Comparison of ENCODE assay signal across 22 cellular contexts in genomic region chr1:153624965-153625611, GRCh38. TPM values are rescaled to one million over a fixed set of nuclear protein-coding genes. Genes with fewer than 3 reads are reported as not detected.
DNase-seq lines count a peak whose midpoint lies in the region; ATAC-seq and TF ChIP-seq lines count a peak whose summit lies in the region.
"Had no signal": no experiment of that assay in that cellular context is flagged by ENCODE, and none has a peak within 500 bp of the region (broad histone marks: within the 10 kb centered on the region; RNA-seq: fewer than 3 reads in every experiment).

No MANE protein-coding gene starts in this region.

- H4K12ac ChIP-seq in trophoblast cell (ENCODE audit: low read depth, low read length) = no peak overlapping the region

- H3K36me3 Mint-ChIP-seq in glutamatergic neuron (ENCODE audit: unreplicated experiment) = peaks cover 7% of the 10 kb centered on the region
- H3K36me3 Mint-ChIP-seq: CD8-positive, alpha-beta memory T cell; naive B cell; stimulated activated naive B cell treated with anti-CD40 and anti-IgM and Interleukin-4, amounts not matched to agents 10 μg/mL and 1 μg/mL and 100 μg/mL, for 72 hours had no signal

- peaks cover 11% of the 10 kb centered on the region for H3K79me2 ChIP-seq in trophoblast cell (ENCODE audit: control insufficient read depth, insufficient read depth, low read length, poor library complexity)

- H3K4me2 ChIP-seq in BLaER1 = peak overlapping the region; percentile 99
- H3K4me2 ChIP-seq in trophoblast cell (ENCODE audit: low read length) = peak overlapping the region; percentile 28

- peaks cover 19% of the 10 kb centered on the region for H3K79me1 ChIP-seq in trophoblast cell (ENCODE audit: low read length)

- no peak overlapping the region for H2AFZ ChIP-seq in trophoblast cell (ENCODE audit: insufficient read depth, low read length, poor library complexity)

- H3K18ac ChIP-seq in trophoblast cell (ENCODE audit: low read length) = no peak overlapping the region

- H3K27me3 Mint-ChIP-seq in glutamatergic neuron (ENCODE audit: unreplicated experiment) = peaks cover 11% of the 10 kb centered on the region
- H3K27me3 Mint-ChIP-seq: activated CD4-positive, alpha-beta T cell treated with anti-CD3 and anti-CD28 coated beads, Interleukin-2, amount 10 ng/mL, durations not matched to agents 7 days and 5 days; naive B cell had no signal

- ATAC-seq in GM19397 (IDR thresholded peaks at IDR 0.05; ENCODE audit: unreplicated experiment) = no peak
- ATAC-seq: gastroesophageal sphincter; left lung; stimulated activated naive B cell treated with anti-CD40 and anti-IgM and Interleukin-4, amounts not matched to agents 10 μg/mL and 1 μg/mL and 100 μg/mL, for 72 hours had no signal

- peaks cover 2% of the 10 kb centered on the region; the same call in 1 of the 2 replicates for H3K9me3 ChIP-seq in BLaER1
- no peaks in the 10 kb centered on the region for H3K9me3 ChIP-seq in trophoblast cell (ENCODE audit: insufficient read depth, low read depth, low read length)
- H3K9me3 ChIP-seq: gastroesophageal sphincter, left lung, prostate gland had no signal

- DNase-seq in amniotic epithelial cell (ENCODE audit: low read depth) (peak; percentile 26), glutamatergic neuron (no peak), trophoblast cell (no peak), NCI-H1436 (lab: John Stamatoyannopoulos, UW) (no peak), GM19238 (ENCODE audit: insufficient read length, low spot score) (no peak), T-helper 1 cell (no peak)
- DNase-seq: activated CD4-positive, alpha-beta T cell treated with anti-CD3 and anti-CD28 coated beads, Interleukin-2, amount 10 ng/mL, durations not matched to agents 7 days and 5 days; activated CD8-positive, alpha-beta memory T cell treated with anti-CD3 and anti-CD28 coated beads, Interleukin-2, amount 50 U/mL, for 48 hours; anterior cingulate cortex; CD8-positive, alpha-beta memory T cell; cerebellar nuclear complex; H9; naive B cell; NCI-H1930; NCI-H446; stimulated activated naive B cell treated with anti-CD40 and anti-IgM and Interleukin-4, amounts not matched to agents 10 μg/mL and 1 μg/mL and 100 μg/mL, for 72 hours had no signal

- H3K27ac Mint-ChIP-seq in glutamatergic neuron (ENCODE audit: unreplicated experiment) = no peak overlapping the region
- H3K27ac Mint-ChIP-seq: activated CD4-positive, alpha-beta T cell treated with anti-CD3 and anti-CD28 coated beads, Interleukin-2, amount 10 ng/mL, durations not matched to agents 7 days and 5 days; H9; stimulated activated naive B cell treated with anti-CD40 and anti-IgM and Interleukin-4, amounts not matched to agents 10 μg/mL and 1 μg/mL and 100 μg/mL, for 72 hours had no signal

- H4K20me1 ChIP-seq in BLaER1 = no peaks in the 10 kb centered on the region

- no peak overlapping the region for H3K4ac ChIP-seq in trophoblast cell (ENCODE audit: low read depth, low read length)

- no peak overlapping the region for H3K14ac ChIP-seq in trophoblast cell (ENCODE audit: low read length)

- H3K4me3 ChIP-seq in BLaER1 (no peak overlapping the region), trophoblast cell (ENCODE audit: low read depth, low read length) (no peak overlapping the region)
- H3K4me3 ChIP-seq: prostate gland had no signal

- H2BK5ac ChIP-seq in trophoblast cell (ENCODE audit: low read depth, low read length, poor library complexity) = no peak overlapping the region

- H3K23ac ChIP-seq in trophoblast cell (ENCODE audit: low read length) = no peak overlapping the region

- H3K4me3 Mint-ChIP-seq in glutamatergic neuron (ENCODE audit: unreplicated experiment) = peak overlapping the region; percentile 78
- H3K4me3 Mint-ChIP-seq: activated CD4-positive, alpha-beta T cell treated with anti-CD3 and anti-CD28 coated beads, Interleukin-2, amount 10 ng/mL, durations not matched to agents 7 days and 5 days; CD8-positive, alpha-beta memory T cell; stimulated activated naive B cell treated with anti-CD40 and anti-IgM and Interleukin-4, amounts not matched to agents 10 μg/mL and 1 μg/mL and 100 μg/mL, for 72 hours had no signal

- H2AK5ac ChIP-seq in trophoblast cell (ENCODE audit: low read length) = no peak overlapping the region

- no peak overlapping the region for H3K27ac ChIP-seq in BLaER1
- no peak overlapping the region for H3K27ac ChIP-seq in trophoblast cell (ENCODE audit: low read depth, low read length)
- H3K27ac ChIP-seq: left lung, prostate gland had no signal

- H3K4me1 Mint-ChIP-seq in glutamatergic neuron (ENCODE audit: low read depth, unreplicated experiment) = peaks cover 35% of the 10 kb centered on the region
- H3K4me1 Mint-ChIP-seq: activated CD4-positive, alpha-beta T cell treated with anti-CD3 and anti-CD28 coated beads, Interleukin-2, amount 10 ng/mL, durations not matched to agents 7 days and 5 days; CD8-positive, alpha-beta memory T cell had no signal

- H3K36me3 ChIP-seq in BLaER1 = peaks cover 13% of the 10 kb centered on the region
- H3K36me3 ChIP-seq in trophoblast cell (ENCODE audit: control insufficient read depth in 1 of 2, insufficient read depth in 2 of 2, low read length in 2 of 2) = peaks cover 9 to 21% of the 10 kb centered on the region in 2 experiments
- H3K36me3 ChIP-seq: left lung, prostate gland had no signal

- H3K9ac ChIP-seq in BLaER1 = no peak overlapping the region
- H3K9ac ChIP-seq in trophoblast cell (ENCODE audit: low read length) = no peak overlapping the region

- no peak for TF ChIP-seq CTCF in glutamatergic neuron (IDR thresholded peaks at IDR 0.05; ENCODE audit: partially characterized antibody, unreplicated experiment)

- H4K8ac ChIP-seq in trophoblast cell (ENCODE audit: low read depth, low read length) = no peak overlapping the region

- H2BK12ac ChIP-seq in trophoblast cell (ENCODE audit: low read length) = no peak overlapping the region

- no peaks in the 10 kb centered on the region for H3K27me3 ChIP-seq in BLaER1
- H3K27me3 ChIP-seq in trophoblast cell (ENCODE audit: insufficient read depth, low read length) = no peaks in the 10 kb centered on the region
- H3K27me3 ChIP-seq: gastroesophageal sphincter had no signal

- no peak overlapping the region for H4K91ac ChIP-seq in trophoblast cell (ENCODE audit: low read depth, low read length)

- H3K4me1 ChIP-seq in BLaER1 = peaks cover 88% of the 10 kb centered on the region
- peaks cover 25 to 26% of the 10 kb centered on the region in 2 experiments for H3K4me1 ChIP-seq in trophoblast cell (ENCODE audit: control insufficient read depth in 1 of 2, insufficient read depth in 2 of 2, low read length in 2 of 2)

- peaks cover 10% of the 10 kb centered on the region for H3K9me3 Mint-ChIP-seq in glutamatergic neuron (ENCODE audit: unreplicated experiment)
- H3K9me3 Mint-ChIP-seq: activated CD4-positive, alpha-beta T cell treated with anti-CD3 and anti-CD28 coated beads, Interleukin-2, amount 10 ng/mL, durations not matched to agents 7 days and 5 days; CD8-positive, alpha-beta memory T cell; H9; naive B cell; stimulated activated naive B cell treated with anti-CD40 and anti-IgM and Interleukin-4, amounts not matched to agents 10 μg/mL and 1 μg/mL and 100 μg/mL, for 72 hours had no signal

- WGBS in trophoblast cell (ENCODE audit: extremely low coverage, insufficient coverage, insufficient read length) = no CpG with 5 or more reads among the region's 10 CpGs

- H2BK120ac ChIP-seq in trophoblast cell (ENCODE audit: insufficient read depth, low read length, poor library complexity) = no peak overlapping the region

RNA-seq across cellular contexts. Expression of gene S100A13, which starts 2.2 kb away (rescaled TPM):
- total RNA-seq in glutamatergic neuron (ENCODE audit: unreplicated experiment) = 92.8 TPM
- 409 and 437 TPM in 2 replicates for polyA plus RNA-seq in trophoblast cell (2013)

RNA-seq across cellular contexts. Expression of gene S100A1, which starts 3.1 kb away (rescaled TPM):
- 35.4 TPM for total RNA-seq in glutamatergic neuron (ENCODE audit: unreplicated experiment)
- polyA plus RNA-seq in trophoblast cell (2013) = 0.93 and 1.2 TPM in 2 replicates
- total RNA-seq: activated CD4-positive, alpha-beta T cell treated with anti-CD3 and anti-CD28 coated beads, Interleukin-2, amount 10 ng/mL, durations not matched to agents 7 days and 5 days; CD8-positive, alpha-beta memory T cell; H9; ureter had no signal

RNA-seq across cellular contexts. Expression of gene CHTOP, which starts 8.8 kb away (rescaled TPM):
- total RNA-seq in glutamatergic neuron (ENCODE audit: unreplicated experiment) = 84.7 TPM
- polyA plus RNA-seq in trophoblast cell (2013) = 72.8 and 73.0 TPM in 2 replicates

RNA-seq across cellular contexts. Expression of gene S100A14, which starts 9.0 kb away (rescaled TPM):
- not detected for total RNA-seq in glutamatergic neuron (ENCODE audit: unreplicated experiment)
- polyA plus RNA-seq in trophoblast cell (2013) = 20.0 and 21.0 TPM in 2 replicates
- total RNA-seq: activated CD4-positive, alpha-beta T cell treated with anti-CD3 and anti-CD28 coated beads, Interleukin-2, amount 10 ng/mL, durations not matched to agents 7 days and 5 days; CD8-positive, alpha-beta memory T cell had no signal
- polyA plus RNA-seq: CD8-positive, alpha-beta memory T cell had no signal

RNA-seq across cellular contexts. Expression of gene S100A16, which starts 12.2 kb away (rescaled TPM):
- 1.1 TPM for total RNA-seq in glutamatergic neuron (ENCODE audit: unreplicated experiment)
- polyA plus RNA-seq in trophoblast cell (2013) = 48.3 and 48.6 TPM in 2 replicates
- total RNA-seq: activated CD4-positive, alpha-beta T cell treated with anti-CD3 and anti-CD28 coated beads, Interleukin-2, amount 10 ng/mL, durations not matched to agents 7 days and 5 days; CD8-positive, alpha-beta memory T cell had no signal
- polyA plus RNA-seq: CD8-positive, alpha-beta memory T cell had no signal
